9 cellular contexts compared by ENCODE assay signal in genomic region chr6:35663447-35664235, GRCh38. TPM values are rescaled to one million over a fixed set of nuclear protein-coding genes. Genes with fewer than 3 reads are reported as not detected.
DNase-seq lines count a peak whose midpoint lies in the region; FAIRE-seq and TF ChIP-seq lines count a peak whose summit lies in the region.
"Had no signal": no experiment of that assay in that cellular context is flagged by ENCODE, and none has a peak within 500 bp of the region (broad histone marks: within the 10 kb centered on the region; RNA-seq: fewer than 3 reads in every experiment).

No MANE protein-coding gene starts in this region.

- H3K36me3 Mint-ChIP-seq in Caco-2 (ENCODE audit: insufficient read depth, unreplicated experiment): no peaks in the 10 kb centered on the region

- H3K4me3 ChIP-seq in AG10803 (ENCODE audit: low read length): no peak overlapping the region
- H3K4me3 ChIP-seq in bronchial epithelial cell (ENCODE audit: low read depth, low read length): no peak overlapping the region
- no peak overlapping the region for H3K4me3 ChIP-seq in mesenchymal stem cell (ENCODE audit: insufficient read depth in 1 of 2, low read depth in 1 of 2, low read length in 2 of 2)
- H3K4me3 ChIP-seq in Caco-2 (ENCODE audit: low read depth, low read length): no peak overlapping the region
- H3K4me3 ChIP-seq in esophagus muscularis mucosa: peak overlapping the region in 1 of 4 donors; percentile 25

- no peak for TF ChIP-seq EP300 in esophagus muscularis mucosa (IDR thresholded peaks at IDR 0.05)

- H3K36me3 ChIP-seq in bronchial epithelial cell (ENCODE audit: control insufficient read depth, insufficient read depth, low read length) (peaks cover 3% of the 10 kb centered on the region), mesenchymal stem cell (ENCODE audit: control insufficient read depth in 1 of 2, insufficient read depth in 2 of 2, low read depth in 1 of 2, low read length in 2 of 2) (no peaks in the 10 kb centered on the region), Caco-2 (ENCODE audit: control insufficient read depth, insufficient read depth, low read length) (no peaks in the 10 kb centered on the region), esophagus muscularis mucosa (peaks cover 0 to 16% (median 4%) of the 10 kb centered on the region in 4 donors)

- no peak for TF ChIP-seq POLR2A in esophagus muscularis mucosa (IDR thresholded peaks at IDR 0.05; ENCODE audit: low read depth)

- H3K27ac ChIP-seq in mesenchymal stem cell (ENCODE audit: low read length, poor library complexity, severe bottlenecking) (peak overlapping the region; percentile 91), esophagus muscularis mucosa (replicated peaks in 1 of 4) (peak overlapping the region in 1 of 4 donors; percentile 22)

- H3K27me3 Mint-ChIP-seq in Caco-2 (ENCODE audit: insufficient read depth, unreplicated experiment): no peaks in the 10 kb centered on the region

- H3K14ac ChIP-seq in mesenchymal stem cell (ENCODE audit: low read length in 2 of 2): no peak overlapping the region

- H3K9me3 ChIP-seq in mesenchymal stem cell (ENCODE audit: control insufficient read depth, low read length) (no peaks in the 10 kb centered on the region), Caco-2 (no peaks in the 10 kb centered on the region), esophagus muscularis mucosa (no peaks in the 10 kb centered on the region)

- H3K4me3 Mint-ChIP-seq in Caco-2 (ENCODE audit: unreplicated experiment): no peak overlapping the region

- H2BK15ac ChIP-seq in mesenchymal stem cell (ENCODE audit: low read depth, poor library complexity, severe bottlenecking): peak overlapping the region; percentile 19

- no peak overlapping the region for H3K27ac Mint-ChIP-seq in Caco-2 (ENCODE audit: unreplicated experiment)

- H3K27me3 ChIP-seq in bronchial epithelial cell (ENCODE audit: control insufficient read depth, insufficient read depth, low read length) (no peaks in the 10 kb centered on the region), mesenchymal stem cell (ENCODE audit: control insufficient read depth in 1 of 2, insufficient read depth in 1 of 2, low read length in 2 of 2) (no peaks in the 10 kb centered on the region), Caco-2 (replicated peaks; ENCODE audit: control insufficient read depth, insufficient read depth, low read length) (no peaks in the 10 kb centered on the region), esophagus muscularis mucosa (no peaks in the 10 kb centered on the region)

- CTCF ChIA-PET in Caco-2 (lab: Charles Lee): interaction anchor here (1.1 kb wide), 1 partner anchor 74 kb away, joined by 3 read pairs; no protein-coding TSS in a partner anchor

- no peak overlapping the region for H2BK120ac ChIP-seq in mesenchymal stem cell (ENCODE audit: low read depth, low read length)

- H3K23ac ChIP-seq in mesenchymal stem cell (ENCODE audit: low read length in 2 of 2): no peak overlapping the region

- POLR2A ChIA-PET in Caco-2 (lab: Charles Lee): no interaction called here

- H2BK5ac ChIP-seq in mesenchymal stem cell (ENCODE audit: low read depth, low read length, poor library complexity, severe bottlenecking): no peak overlapping the region

- no peaks in the 10 kb centered on the region for H3K4me1 Mint-ChIP-seq in Caco-2 (ENCODE audit: low read depth, unreplicated experiment)

- intact Hi-C loops in Caco-2 (cut with micrococcal nuclease; ENCODE audit: unreplicated experiment) (no loop called here), esophagus muscularis mucosa (cut with DNase I) (no loop called here)

- peak overlapping the region; percentile 80 to 94 for H3K4ac ChIP-seq in mesenchymal stem cell (ENCODE audit: low read depth in 1 of 2, low read length in 2 of 2)

- FAIRE-seq in bronchial epithelial cell (lab: Jason Lieb, UNC): no peak

- peaks cover 2% of the 10 kb centered on the region for H3K79me1 ChIP-seq in mesenchymal stem cell (replicated peaks; ENCODE audit: low read length, poor library complexity, severe bottlenecking)

- no peaks in the 10 kb centered on the region for H3K9me3 Mint-ChIP-seq in Caco-2 (ENCODE audit: unreplicated experiment)

- H2AK5ac ChIP-seq in mesenchymal stem cell (ENCODE audit: low read length, severe bottlenecking): peak overlapping the region; percentile 89

- H2AFZ ChIP-seq in mesenchymal stem cell (ENCODE audit: low read depth, low read length): no peak overlapping the region

- peak overlapping the region; percentile 79 for H3K18ac ChIP-seq in mesenchymal stem cell (ENCODE audit: low read depth in 1 of 2, low read length in 2 of 2)

- H3K4me1 ChIP-seq in mesenchymal stem cell (ENCODE audit: control insufficient read depth, insufficient read depth, low read depth, low read length) (peaks cover 8% of the 10 kb centered on the region), Caco-2 (no peaks in the 10 kb centered on the region), esophagus muscularis mucosa (peaks cover 57 to 97% (median 66%) of the 10 kb centered on the region in 4 donors)

- H3K4me2 ChIP-seq in mesenchymal stem cell (ENCODE audit: low read length, poor library complexity, severe bottlenecking): no peak overlapping the region

- DNase-seq in AG10803 (ENCODE audit: low read depth) (peak; percentile 63), HT1080 (ENCODE audit: low read depth) (peak; percentile 76), bronchial epithelial cell (ENCODE audit: low read depth) (peak; percentile 62), mesenchymal stem cell (peak; percentile 82), Caco-2 (no peak), esophagus muscularis mucosa (ENCODE audit: extremely low spot score) (no peak), NCI-H2107 treated with DMSO at 0.1 percent for 48 hours (lab: John Stamatoyannopoulos, UW; ENCODE audit: unreplicated experiment) (no peak)
- DNase-seq in central memory CD4-positive, alpha-beta T cell: no peak
- DNase-seq: GDM1 had no signal

- WGBS in mesenchymal stem cell: 37% methylated on average over 5 of the region's 7 CpGs
- WGBS in esophagus muscularis mucosa: 71% methylated on average over 7 of the region's 7 CpGs

- H4K8ac ChIP-seq in mesenchymal stem cell (ENCODE audit: low read length): peak overlapping the region; percentile 88

- peak overlapping the region; percentile 61 for H3K9ac ChIP-seq in mesenchymal stem cell (ENCODE audit: low read length)

- peak overlapping the region; percentile 93 to 96 for H2BK12ac ChIP-seq in mesenchymal stem cell (ENCODE audit: low read length in 2 of 2)

- BruUV-seq in Caco-2 (replicated peaks; lab: Mats Ljungman, UMichigan): no TSS peak

- TF ChIP-seq CTCF in AG10803 (conservative IDR thresholded peaks at IDR 0.05; ENCODE audit: low read length) (no peak), bronchial epithelial cell (IDR thresholded peaks at IDR 0.05; ENCODE audit: insufficient read depth, low read length, severe bottlenecking) (no peak), Caco-2 (IDR thresholded peaks at IDR 0.05; ENCODE audit: insufficient read depth in 1 of 2, low read depth in 1 of 2, low read length in 1 of 2, severe bottlenecking in 1 of 2, unreplicated experiment in 1 of 2) (no peak), esophagus muscularis mucosa (IDR thresholded peaks at IDR 0.05) (no peak)

- H4K91ac ChIP-seq in mesenchymal stem cell (ENCODE audit: low read length): peak overlapping the region; percentile 94

RNA-seq across cellular contexts. Expression of gene FKBP5, which starts 25.1 kb away (rescaled TPM):
- 9.3 and 15.2 TPM in 2 replicates for total RNA-seq in HT1080 (2014; rRNA removed; shearing (Covaris generic))
- polyA plus RNA-seq in HT1080 (2015; cell fraction: cytosol; rRNA removed): 15.4 and 16.7 TPM in 2 replicates
- 10.4 and 11.0 TPM in 2 replicates for polyA plus RNA-seq in HT1080 (2015; cell fraction: nucleus; rRNA removed)
- total RNA-seq in bronchial epithelial cell (29.5 and 50.4 TPM in 2 replicates), Caco-2 (2022) (16.5 and 20.1 TPM in 2 replicates), esophagus muscularis mucosa (100 to 1,000 TPM; 477 to 689 (median 593) TPM)
- polyA plus RNA-seq in mesenchymal stem cell (2013, experiment 1 of 2): 112 TPM
- 113 TPM for polyA plus RNA-seq in mesenchymal stem cell (2013, experiment 2 of 2)

Comparison
In these comparisons a context has a peak if more than half of its experiments do, and no peak if none do; other contexts are left out.
1. DNase-seq: peak in AG10803 (single experiment), HT1080 (single experiment), bronchial epithelial cell (single experiment) and mesenchymal stem cell (single experiment); none in Caco-2 (0 of 2), esophagus muscularis mucosa (single experiment), central memory CD4-positive, alpha-beta T cell (single experiment) and NCI-H2107 treated with DMSO at 0.1 percent for 48 hours (single experiment).